ENCODE assay signal across 9 cellular contexts in the genomic region with DNA sequence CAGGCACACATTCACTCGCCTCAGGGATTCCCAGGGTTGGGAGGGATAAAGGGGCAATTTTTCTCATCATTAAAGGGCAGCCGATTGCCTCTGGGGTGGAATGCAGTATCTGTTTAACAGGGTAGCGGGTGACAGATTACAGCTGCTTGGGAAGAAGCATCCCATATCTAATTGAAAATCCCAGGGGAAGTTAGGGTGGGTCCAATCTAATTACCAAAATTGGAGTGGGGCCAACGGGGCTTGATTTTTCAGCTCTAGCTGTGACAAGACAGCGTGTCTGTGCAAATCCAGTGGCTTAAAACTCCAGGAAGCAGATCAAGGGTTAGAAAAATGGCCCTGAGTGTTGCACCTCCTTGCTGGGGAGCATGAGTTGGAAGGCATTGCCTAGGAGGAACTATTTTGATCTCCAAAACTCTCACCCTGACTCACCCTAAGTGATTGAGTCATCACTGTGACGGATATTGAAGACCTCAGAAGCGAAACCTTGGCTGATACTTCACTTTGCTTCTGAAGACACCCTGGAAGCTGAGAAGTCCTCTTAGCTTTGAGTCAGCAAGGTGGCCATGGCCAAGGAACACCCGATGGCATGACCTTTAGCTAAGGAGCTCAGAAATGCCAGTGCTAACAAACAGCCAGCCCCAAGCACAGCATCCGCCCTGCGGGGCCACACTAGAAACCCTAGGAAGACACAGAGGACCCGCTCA. TPM values are rescaled to one million over a fixed set of nuclear protein-coding genes. Genes with fewer than 3 reads are reported as not detected.
A peak's percentile ranks its signal among the peaks of the same experiment; 100 is the strongest.
DNase-seq lines count a peak whose midpoint lies in the region; ATAC-seq and TF ChIP-seq lines count a peak whose summit lies in the region.
"Had no signal": no experiment of that assay in that cellular context is flagged by ENCODE, and none has a peak within 500 bp of the region (broad histone marks: within the 10 kb centered on the region; RNA-seq: fewer than 3 reads in every experiment).

No MANE protein-coding gene starts in this region.

- H3K9me1 ChIP-seq in IMR-90 (ENCODE audit: insufficient read depth, low read length): peaks cover 25% of the 10 kb centered on the region

- H2AK5ac ChIP-seq in IMR-90 (ENCODE audit: low read depth, low read length): peak overlapping the region; percentile 78; the same call in 1 of the 2 replicates

- TF ChIP-seq CTCF in IMR-90 (conservative IDR thresholded peaks at IDR 0.05; ENCODE audit: low read depth, low read length): no peak

- 0 out of 2 replicates have a peak overlapping the region, but pooled peaks have one; percentile 37 for H3K14ac ChIP-seq in IMR-90 (replicated peaks; ENCODE audit: low read depth, low read length)

- peak overlapping the region; percentile 38 for H2AK9ac ChIP-seq in IMR-90 (replicated peaks; ENCODE audit: low read depth, low read length, poor library complexity)

- no peaks in the 10 kb centered on the region for H3K9me3 Mint-ChIP-seq in activated CD4-positive, alpha-beta T cell treated with anti-CD3 and anti-CD28 coated beads for 36 hours (ENCODE audit: low read depth)
- H3K9me3 Mint-ChIP-seq in activated T-cell treated with anti-CD3 and anti-CD28 coated beads, Interleukin-2, amount 50 U/mL, for 4 hours: no peaks in the 10 kb centered on the region
- H3K9me3 Mint-ChIP-seq: naive B cell had no signal

- no peak overlapping the region for H2AFZ ChIP-seq in IMR-90 (replicated peaks; ENCODE audit: low read length, poor library complexity)

- H3K27ac ChIP-seq in IMR-90 (ENCODE audit: insufficient read depth, low read length): no peak overlapping the region

- H4K91ac ChIP-seq in IMR-90 (ENCODE audit: insufficient read depth, low read depth, low read length): no peak overlapping the region

- peaks cover 14% of the 10 kb centered on the region for H3K4me1 ChIP-seq in IMR-90 (ENCODE audit: control insufficient read depth, insufficient read depth, low read length)

- DNase-seq in activated CD4-positive, alpha-beta T cell treated with anti-CD3 and anti-CD28 coated beads for 36 hours: peak; percentile 63
- DNase-seq in activated CD4-positive, alpha-beta T cell treated with anti-CD3 and anti-CD28 coated beads for 1 hour: no peak
- DNase-seq in IMR-90: peak; percentile 95
- no peak for DNase-seq in activated T-cell treated with anti-CD3 and anti-CD28 coated beads, Interleukin-2, amount 50 U/mL, for 4 hours
- peak; percentile 60 for DNase-seq in islet precursor cell
- no peak for DNase-seq in activated CD4-positive, CD25-positive, alpha-beta regulatory T cell (lab: John Stamatoyannopoulos, UW)
- no peak for DNase-seq in putamen (ENCODE audit: low spot score)
- DNase-seq: naive B cell had no signal

- no TSS peak for BruUV-seq in IMR-90 (replicated peaks; lab: Mats Ljungman, UMichigan)

- H3K23ac ChIP-seq in IMR-90 (ENCODE audit: low read depth, low read length): no peak overlapping the region

- H3K36me3 ChIP-seq in IMR-90 (ENCODE audit: control insufficient read depth, insufficient read depth, low read length): no peaks in the 10 kb centered on the region

- no peaks in the 10 kb centered on the region for H3K9me3 ChIP-seq in IMR-90 (ENCODE audit: control insufficient read depth, insufficient read depth, low read length)

- H2BK5ac ChIP-seq in IMR-90 (ENCODE audit: low read depth, low read length, poor library complexity, severe bottlenecking): no peak overlapping the region

- H3K4ac ChIP-seq in IMR-90 (ENCODE audit: low read depth, low read length): 0 out of 2 replicates have a peak overlapping the region, but pooled peaks have one; percentile 8

- H3K4me3 ChIP-seq in IMR-90 (ENCODE audit: insufficient read depth, low read depth, low read length): no peak overlapping the region

- H3K9ac ChIP-seq in IMR-90 (ENCODE audit: low read depth, low read length): no peak overlapping the region

- intact Hi-C loops in activated CD4-positive, alpha-beta T cell treated with anti-CD3 and anti-CD28 coated beads for 36 hours (cut with DNase I, micrococcal nuclease): loop anchor here (1.0 to 5.0 kb wide), 5 partner anchors 13 to 56 kb away; no protein-coding TSS in a partner anchor
- intact Hi-C loops in IMR-90 (cut with micrococcal nuclease): no loop called here

- H3K4me1 Mint-ChIP-seq in activated CD4-positive, alpha-beta T cell treated with anti-CD3 and anti-CD28 coated beads for 36 hours: peaks cover 14% of the 10 kb centered on the region
- H3K4me1 Mint-ChIP-seq in activated T-cell treated with anti-CD3 and anti-CD28 coated beads, Interleukin-2, amount 50 U/mL, for 4 hours (ENCODE audit: low read depth): peaks cover 9% of the 10 kb centered on the region
- H3K4me1 Mint-ChIP-seq: naive B cell had no signal

- peaks cover 3% of the 10 kb centered on the region for H3K27me3 Mint-ChIP-seq in activated CD4-positive, alpha-beta T cell treated with anti-CD3 and anti-CD28 coated beads for 36 hours
- H3K27me3 Mint-ChIP-seq in activated T-cell treated with anti-CD3 and anti-CD28 coated beads, Interleukin-2, amount 50 U/mL, for 4 hours (ENCODE audit: low read depth): no peaks in the 10 kb centered on the region
- H3K27me3 Mint-ChIP-seq: naive B cell had no signal

- H2BK15ac ChIP-seq in IMR-90 (ENCODE audit: low read depth, low read length): peak overlapping the region; percentile 8; the same call in 1 of the 3 replicates

- no peak overlapping the region for H2BK20ac ChIP-seq in IMR-90 (ENCODE audit: low read depth, low read length)

- H3K79me1 ChIP-seq in IMR-90 (ENCODE audit: low read depth in 1 of 2, low read length in 2 of 2): peaks cover 0 to 4% of the 10 kb centered on the region in 2 experiments; a peak in 1 of 4 replicates

- POLR2A ChIA-PET in activated CD4-positive, alpha-beta T cell treated with anti-CD3 and anti-CD28 coated beads for 36 hours (lab: Charles Lee): no interaction called here
- POLR2A ChIA-PET in IMR-90 (lab: Charles Lee; ENCODE audit: unreplicated experiment): no interaction called here

- no peak overlapping the region for H3K27ac Mint-ChIP-seq in activated CD4-positive, alpha-beta T cell treated with anti-CD3 and anti-CD28 coated beads for 36 hours

- H4K8ac ChIP-seq in IMR-90 (ENCODE audit: low read depth in 2 of 2, low read length in 2 of 2): no peak overlapping the region

- no peak for TF ChIP-seq RAD21 in IMR-90 (IDR thresholded peaks at IDR 0.05; ENCODE audit: low read length)

- peaks cover 4% of the 10 kb centered on the region for H3K36me3 Mint-ChIP-seq in activated CD4-positive, alpha-beta T cell treated with anti-CD3 and anti-CD28 coated beads for 36 hours (ENCODE audit: low read depth)
- peaks cover 6% of the 10 kb centered on the region for H3K36me3 Mint-ChIP-seq in activated T-cell treated with anti-CD3 and anti-CD28 coated beads, Interleukin-2, amount 50 U/mL, for 4 hours (ENCODE audit: insufficient read depth)

- H3K4me3 Mint-ChIP-seq in activated CD4-positive, alpha-beta T cell treated with anti-CD3 and anti-CD28 coated beads for 36 hours: no peak overlapping the region
- H3K4me3 Mint-ChIP-seq in activated T-cell treated with anti-CD3 and anti-CD28 coated beads, Interleukin-2, amount 50 U/mL, for 4 hours: no peak overlapping the region
- H3K4me3 Mint-ChIP-seq: naive B cell had no signal

- H4K20me1 ChIP-seq in IMR-90 (ENCODE audit: insufficient read depth, low read length): peaks cover 4% of the 10 kb centered on the region; the same call in 1 of the 2 replicates

- H3K4me2 ChIP-seq in IMR-90 (ENCODE audit: low read depth, low read length): 0 out of 2 replicates have a peak overlapping the region, but pooled peaks have one; percentile 4

- H3K56ac ChIP-seq in IMR-90 (ENCODE audit: extremely low read depth, insufficient read depth, low read length): no peak overlapping the region

- H2BK120ac ChIP-seq in IMR-90 (ENCODE audit: low read depth, low read length): no peak overlapping the region

- TF ChIP-seq POLR2A in IMR-90 (IDR thresholded peaks at IDR 0.05; ENCODE audit: low read depth, low read length): no peak

- CTCF ChIA-PET in activated CD4-positive, alpha-beta T cell treated with anti-CD3 and anti-CD28 coated beads for 36 hours (lab: Charles Lee): interaction anchor here (0.9 to 2.9 kb wide), 7 partner anchors 18 to 166 kb away, joined by 3 to 16 read pairs (median 4); no protein-coding TSS in a partner anchor
- CTCF ChIA-PET in IMR-90 (lab: Yijun Ruan, JAX): interaction anchor here (1.5 kb wide), 1 partner anchor 163 kb away, joined by 4 read pairs; no protein-coding TSS in a partner anchor

- ATAC-seq in activated CD4-positive, alpha-beta T cell treated with anti-CD3 and anti-CD28 coated beads for 36 hours: peak; percentile 99
- peak; percentile 87 for ATAC-seq in IMR-90 (ENCODE audit: low read depth)
- ATAC-seq in activated T-cell treated with anti-CD3 and anti-CD28 coated beads, Interleukin-2, amount 50 U/mL, for 4 hours: peak; percentile 97
- ATAC-seq in GM18519 (IDR thresholded peaks at IDR 0.05; ENCODE audit: low FRiP score, unreplicated experiment): no peak

- dilution Hi-C loops in IMR-90 (cut with HindIII; ENCODE audit: low sequenced_read_pairs, unreplicated experiment): no loop called here

- in situ Hi-C loops in IMR-90 (cut with MboI; ENCODE audit: low sequenced_read_pairs): no loop called here

- H3K27me3 ChIP-seq in IMR-90 (ENCODE audit: control insufficient read depth, insufficient read depth, low read length): no peaks in the 10 kb centered on the region

- no peak overlapping the region for H4K5ac ChIP-seq in IMR-90 (ENCODE audit: low read depth, low read length)

- 0% methylated on average over 3 of the region's 11 CpGs; no CpG with 5 or more reads in 1 of the 2 experiments for WGBS in IMR-90 (ENCODE audit: extremely low coverage in 2 of 2, insufficient read length in 1 of 2), 2 experiments

- no peak overlapping the region for H3K18ac ChIP-seq in IMR-90 (ENCODE audit: low read depth, low read length)

RNA-seq across cellular contexts. Expression of gene GRHL3, which starts 46.0 kb away (rescaled TPM):
- total RNA-seq in activated CD4-positive, alpha-beta T cell treated with anti-CD3 and anti-CD28 coated beads for 36 hours: not detected
- not detected in 2 replicates for total RNA-seq in IMR-90 (2012; rRNA removed)
- not detected in 2 replicates for polyA plus RNA-seq in IMR-90 (2012; rRNA removed)
- 0.01 TPM in 1 of 2 replicates, not detected in the other for polyA plus RNA-seq in IMR-90 (2012; cell fraction: cytosol; rRNA removed)
- not detected in 2 replicates for polyA plus RNA-seq in IMR-90 (2012; cell fraction: nucleus; rRNA removed; ENCODE audit: low replicate concordance)
- total RNA-seq in activated T-cell treated with anti-CD3 and anti-CD28 coated beads, Interleukin-2, amount 50 U/mL, for 4 hours: not detected

RNA-seq across cellular contexts. Expression of gene STPG1, which starts 48.5 kb away (rescaled TPM):
- 10 to 100 TPM in 1 of 2 experiments, 1 to 10 TPM in 1; 7.8 to 11.9 TPM for total RNA-seq in activated CD4-positive, alpha-beta T cell treated with anti-CD3 and anti-CD28 coated beads for 36 hours
- total RNA-seq in IMR-90 (2012; rRNA removed): 3.0 and 3.6 TPM in 2 replicates
- polyA plus RNA-seq in IMR-90 (2012; rRNA removed): 6.5 and 7.5 TPM in 2 replicates
- 4.3 and 4.5 TPM in 2 replicates for polyA plus RNA-seq in IMR-90 (2012; cell fraction: cytosol; rRNA removed)
- polyA plus RNA-seq in IMR-90 (2012; cell fraction: nucleus; rRNA removed; ENCODE audit: low replicate concordance): 4.0 and 5.8 TPM in 2 replicates
- total RNA-seq in activated T-cell treated with anti-CD3 and anti-CD28 coated beads, Interleukin-2, amount 50 U/mL, for 4 hours: 1 to 10 TPM; 3.2 to 4.2 (median 3.9) TPM

RNA-seq across cellular contexts. Expression of gene NIPAL3, which starts 50.5 kb away (rescaled TPM):
- total RNA-seq in activated CD4-positive, alpha-beta T cell treated with anti-CD3 and anti-CD28 coated beads for 36 hours: 10 to 100 TPM; 38.1 to 41.4 TPM
- 95.3 and 123 TPM in 2 replicates for total RNA-seq in IMR-90 (2012; rRNA removed)
- polyA plus RNA-seq in IMR-90 (2012; rRNA removed): 49.0 and 55.0 TPM in 2 replicates
- polyA plus RNA-seq in IMR-90 (2012; cell fraction: cytosol; rRNA removed): 56.5 and 99.1 TPM in 2 replicates
- 25.9 and 38.1 TPM in 2 replicates for polyA plus RNA-seq in IMR-90 (2012; cell fraction: nucleus; rRNA removed; ENCODE audit: low replicate concordance)
- 10 to 100 TPM; 24.0 to 31.8 (median 26.8) TPM for total RNA-seq in activated T-cell treated with anti-CD3 and anti-CD28 coated beads, Interleukin-2, amount 50 U/mL, for 4 hours

Comparison
In these comparisons a context has a peak if more than half of its experiments do, and no peak if none do; other contexts are left out.
1. DNase-seq: peak in activated CD4-positive, alpha-beta T cell treated with anti-CD3 and anti-CD28 coated beads for 36 hours (single experiment), IMR-90 (single experiment) and islet precursor cell (single experiment); none in activated CD4-positive, alpha-beta T cell treated with anti-CD3 and anti-CD28 coated beads for 1 hour (single experiment), activated T-cell treated with anti-CD3 and anti-CD28 coated beads, Interleukin-2, amount 50 U/mL, for 4 hours (single experiment), activated CD4-positive, CD25-positive, alpha-beta regulatory T cell (0 of 4) and putamen (single experiment).